8 cellular contexts compared by ENCODE assay signal in genomic region chr17:11598274-11599221, GRCh38. TPM values are rescaled to one million over a fixed set of nuclear protein-coding genes. Genes with fewer than 3 reads are reported as not detected.
DNase-seq lines count a peak whose midpoint lies in the region; ATAC-seq and TF ChIP-seq lines count a peak whose summit lies in the region.

Gene DNAH9 (plus strand): TSS chr17:11598470. CDS start chr17:11598499, 29 bp downstream.

- H3K27ac Mint-ChIP-seq in activated CD4-positive, alpha-beta T cell treated with anti-CD3 and anti-CD28 coated beads for 36 hours, result no peak within 1 kb of the TSS
- no peak within 1 kb of the TSS for H3K27ac Mint-ChIP-seq in activated CD4-positive, alpha-beta T cell treated with anti-CD3 and anti-CD28 coated beads, Interleukin-2, amount 10 ng/mL, durations not matched to agents 7 days and 5 days
- peak within 1 kb of the TSS; percentile 37 to 89 (median 44) for H3K27ac Mint-ChIP-seq in nephron

- peaks cover 0 to 20% (median 0%) of the 10 kb centered on the region in 3 donors for H3K4me1 ChIP-seq in gastroesophageal sphincter

- no peaks in the 10 kb centered on the region for H3K36me3 Mint-ChIP-seq in activated CD4-positive, alpha-beta T cell treated with anti-CD3 and anti-CD28 coated beads for 36 hours (ENCODE audit: low read depth)
- H3K36me3 Mint-ChIP-seq in activated CD4-positive, alpha-beta T cell treated with anti-CD3 and anti-CD28 coated beads, Interleukin-2, amount 10 ng/mL, durations not matched to agents 7 days and 5 days (ENCODE audit: low read depth), result no peaks in the 10 kb centered on the region
- H3K36me3 Mint-ChIP-seq in nephron (ENCODE audit: low read depth), result peaks cover 3% of the 10 kb centered on the region

- peaks cover 6% of the 10 kb centered on the region for H3K9me3 Mint-ChIP-seq in activated CD4-positive, alpha-beta T cell treated with anti-CD3 and anti-CD28 coated beads for 36 hours (ENCODE audit: low read depth)
- H3K9me3 Mint-ChIP-seq in activated CD4-positive, alpha-beta T cell treated with anti-CD3 and anti-CD28 coated beads, Interleukin-2, amount 10 ng/mL, durations not matched to agents 7 days and 5 days, result no peaks in the 10 kb centered on the region
- H3K9me3 Mint-ChIP-seq in nephron, result no peaks in the 10 kb centered on the region

- H3K27me3 ChIP-seq in gastroesophageal sphincter, result no peaks in the 10 kb centered on the region

- peak; percentile 61 for ATAC-seq in activated CD4-positive, alpha-beta T cell treated with anti-CD3 and anti-CD28 coated beads for 36 hours
- ATAC-seq in gastroesophageal sphincter, result peak; percentile 97
- ATAC-seq in HG02798 (IDR thresholded peaks at IDR 0.05; ENCODE audit: poor library complexity, unreplicated experiment), result no peak

- CTCF ChIA-PET in activated CD4-positive, alpha-beta T cell treated with anti-CD3 and anti-CD28 coated beads for 36 hours (lab: Charles Lee), result no interaction called here
- CTCF ChIA-PET in activated CD4-positive, alpha-beta T cell treated with anti-CD3 and anti-CD28 coated beads, Interleukin-2, amount 10 ng/mL, durations not matched to agents 7 days and 5 days (lab: Charles Lee), result no interaction called here

- H3K9me3 ChIP-seq in gastroesophageal sphincter, result no peaks in the 10 kb centered on the region

- TF ChIP-seq CTCF in gastroesophageal sphincter (IDR thresholded peaks at IDR 0.05), result no peak
- no peak for TF ChIP-seq CTCF in nephron (IDR thresholded peaks at IDR 0.05; ENCODE audit: unreplicated experiment in 3 of 3)

- DNase-seq in activated CD4-positive, alpha-beta T cell treated with anti-CD3 and anti-CD28 coated beads for 36 hours, result peak; percentile 57
- no peak for DNase-seq in activated CD4-positive, alpha-beta T cell treated with anti-CD3 and anti-CD28 coated beads, Interleukin-2, amount 50 U/mL, for 4 hours
- peak; percentile 17 for DNase-seq in activated CD4-positive, alpha-beta T cell treated with anti-CD3 and anti-CD28 coated beads, Interleukin-2, amount 10 ng/mL, durations not matched to agents 7 days and 5 days
- peak; percentile 96 for DNase-seq in ureter (ENCODE audit: low spot score)
- DNase-seq in NCI-H226, result no peak

- no peaks in the 10 kb centered on the region for H3K36me3 ChIP-seq in gastroesophageal sphincter

- peaks cover 22% of the 10 kb centered on the region for H3K27me3 Mint-ChIP-seq in activated CD4-positive, alpha-beta T cell treated with anti-CD3 and anti-CD28 coated beads for 36 hours
- H3K27me3 Mint-ChIP-seq in activated CD4-positive, alpha-beta T cell treated with anti-CD3 and anti-CD28 coated beads, Interleukin-2, amount 10 ng/mL, durations not matched to agents 7 days and 5 days, result peaks cover 11% of the 10 kb centered on the region
- H3K27me3 Mint-ChIP-seq in nephron (ENCODE audit: low read depth), result peaks cover 17% of the 10 kb centered on the region

- 0% methylated on average over 3 to 8 of the region's 84 CpGs for WGBS in gastroesophageal sphincter (ENCODE audit: low coverage in 1 of 2), 2 donors

- intact Hi-C loops in activated CD4-positive, alpha-beta T cell treated with anti-CD3 and anti-CD28 coated beads for 36 hours (cut with DNase I, micrococcal nuclease), result no loop called here

- no peak within 1 kb of the TSS for H3K4me3 Mint-ChIP-seq in activated CD4-positive, alpha-beta T cell treated with anti-CD3 and anti-CD28 coated beads for 36 hours
- H3K4me3 Mint-ChIP-seq in activated CD4-positive, alpha-beta T cell treated with anti-CD3 and anti-CD28 coated beads, Interleukin-2, amount 10 ng/mL, durations not matched to agents 7 days and 5 days, result no peak within 1 kb of the TSS
- H3K4me3 Mint-ChIP-seq in nephron, result peak within 1 kb of the TSS; percentile 76 to 82 (median 81)

- peak within 1 kb of the TSS; percentile 67 to 77 for H3K4me3 ChIP-seq in gastroesophageal sphincter

- no peak for TF ChIP-seq EP300 in gastroesophageal sphincter (IDR thresholded peaks at IDR 0.05)

- H3K27ac ChIP-seq in gastroesophageal sphincter, result peak within 1 kb of the TSS; percentile 32 to 86 (median 81)

- no peak for TF ChIP-seq POLR2A in gastroesophageal sphincter (IDR thresholded peaks at IDR 0.05)

- POLR2A ChIA-PET in activated CD4-positive, alpha-beta T cell treated with anti-CD3 and anti-CD28 coated beads for 36 hours (lab: Charles Lee), result no interaction called here
- POLR2A ChIA-PET in activated CD4-positive, alpha-beta T cell treated with anti-CD3 and anti-CD28 coated beads, Interleukin-2, amount 10 ng/mL, durations not matched to agents 7 days and 5 days (lab: Charles Lee), result no interaction called here

- peaks cover 2% of the 10 kb centered on the region for H3K4me1 Mint-ChIP-seq in activated CD4-positive, alpha-beta T cell treated with anti-CD3 and anti-CD28 coated beads for 36 hours
- no peaks in the 10 kb centered on the region for H3K4me1 Mint-ChIP-seq in activated CD4-positive, alpha-beta T cell treated with anti-CD3 and anti-CD28 coated beads, Interleukin-2, amount 10 ng/mL, durations not matched to agents 7 days and 5 days
- peaks cover 9% of the 10 kb centered on the region for H3K4me1 Mint-ChIP-seq in nephron

RNA-seq across cellular contexts. Expression of gene DNAH9, which starts in this region (rescaled TPM):
- total RNA-seq in activated CD4-positive, alpha-beta T cell treated with anti-CD3 and anti-CD28 coated beads for 36 hours, result not detected
- total RNA-seq in activated CD4-positive, alpha-beta T cell treated with anti-CD3 and anti-CD28 coated beads, Interleukin-2, amount 10 ng/mL, durations not matched to agents 7 days and 5 days, result not detected
- under 1 TPM in 3 of 4 donors, not detected in 1; 0.12 to 0.15 (median 0.13) TPM for total RNA-seq in gastroesophageal sphincter
- total RNA-seq in ureter, result 1.7 TPM

Comparison
In these comparisons a context has a peak if more than half of its experiments do, and no peak if none do; other contexts are left out.
1. Peak in DNase-seq and ATAC-seq in activated CD4-positive, alpha-beta T cell treated with anti-CD3 and anti-CD28 coated beads for 36 hours; RNA of the gene not detected or under 1 TPM.
2. Peak in DNase-seq in activated CD4-positive, alpha-beta T cell treated with anti-CD3 and anti-CD28 coated beads, Interleukin-2, amount 10 ng/mL, durations not matched to agents 7 days and 5 days; RNA of the gene not detected or under 1 TPM.
3. Peak in ATAC-seq, H3K4me3 ChIP-seq and H3K27ac ChIP-seq in gastroesophageal sphincter; RNA of the gene not detected or under 1 TPM.
4. H3K27ac Mint-ChIP-seq: peak in nephron (3 of 3); none in activated CD4-positive, alpha-beta T cell treated with anti-CD3 and anti-CD28 coated beads for 36 hours (single experiment) and activated CD4-positive, alpha-beta T cell treated with anti-CD3 and anti-CD28 coated beads, Interleukin-2, amount 10 ng/mL, durations not matched to agents 7 days and 5 days (single experiment).
5. H3K4me3 Mint-ChIP-seq: peak in nephron (3 of 3); none in activated CD4-positive, alpha-beta T cell treated with anti-CD3 and anti-CD28 coated beads for 36 hours (single experiment) and activated CD4-positive, alpha-beta T cell treated with anti-CD3 and anti-CD28 coated beads, Interleukin-2, amount 10 ng/mL, durations not matched to agents 7 days and 5 days (single experiment).